In genomic region chr16:11677451-11677951, GRCh38 we compare ENCODE assay signal across 10 cellular contexts. TPM values are rescaled to one million over a fixed set of nuclear protein-coding genes. Genes with fewer than 3 reads are reported as not detected.
A peak's percentile ranks its signal among the peaks of the same experiment; 100 is the strongest.
DNase-seq lines count a peak whose midpoint lies in the region; ATAC-seq, FAIRE-seq and TF ChIP-seq lines count a peak whose summit lies in the region.
"Had no signal": no experiment of that assay in that cellular context is flagged by ENCODE, and none has a peak within 500 bp of the region (broad histone marks: within the 10 kb centered on the region; RNA-seq: fewer than 3 reads in every experiment).

No MANE protein-coding gene starts in this region.

- no peak for TF ChIP-seq RAD21 in K562 (CRISPR knock-in tag; conservative IDR thresholded peaks at IDR 0.05 in 1 of 2, IDR thresholded peaks at IDR 0.05 in 1 of 2)

- H3K9ac ChIP-seq in K562 (ENCODE audit: insufficient read depth in 1 of 2, low read depth in 2 of 2, low read length in 2 of 2), result no peak overlapping the region

- no peak overlapping the region for H2AFZ ChIP-seq in K562 (ENCODE audit: low read depth, low read length)

- no peaks in the 10 kb centered on the region for H3K9me3 Mint-ChIP-seq in activated naive CD8-positive, alpha-beta T cell (ENCODE audit: low read depth)
- no peaks in the 10 kb centered on the region for H3K9me3 Mint-ChIP-seq in activated naive CD8-positive, alpha-beta T cell treated with anti-CD3 and anti-CD28 coated beads, Interleukin-2, amount 50 U/mL, for 24 hours
- no peaks in the 10 kb centered on the region for H3K9me3 Mint-ChIP-seq in memory B cell

- H3K4me3 Mint-ChIP-seq in activated naive CD8-positive, alpha-beta T cell, result no peak overlapping the region
- no peak overlapping the region for H3K4me3 Mint-ChIP-seq in activated naive CD8-positive, alpha-beta T cell treated with anti-CD3 and anti-CD28 coated beads, Interleukin-2, amount 50 U/mL, for 24 hours
- peak overlapping the region; percentile 81 for H3K4me3 Mint-ChIP-seq in memory B cell

- H3K79me2 ChIP-seq in K562 (ENCODE audit: control insufficient read depth, insufficient read depth, low read length), result no peaks in the 10 kb centered on the region

- H3K27me3 ChIP-seq in K562 (ENCODE audit: control insufficient read depth in 2 of 2, insufficient read depth in 2 of 2, low read length in 2 of 2), result no peaks in the 10 kb centered on the region
- H3K27me3 ChIP-seq in upper lobe of right lung, result no peaks in the 10 kb centered on the region

- peaks cover 53% of the 10 kb centered on the region; the same call in 2 of the 3 replicates for H3K36me3 ChIP-seq in K562 (ENCODE audit: control insufficient read depth, insufficient read depth, low read length)
- H3K36me3 ChIP-seq in upper lobe of right lung, result peaks cover 64% of the 10 kb centered on the region

- TF ChIP-seq CTCF in K562 (IDR thresholded peaks at IDR 0.05 in 2 of 3, conservative IDR thresholded peaks at IDR 0.05 in 1 of 3; ENCODE audit: insufficient read depth in 2 of 3, low read depth in 1 of 3, low read length in 3 of 3), result no peak
- no peak for TF ChIP-seq CTCF in upper lobe of right lung (IDR thresholded peaks at IDR 0.05)

- no peak for FAIRE-seq in K562 (lab: Jason Lieb, UNC)

- peaks cover 9% of the 10 kb centered on the region for H4K20me1 ChIP-seq in K562 (replicated peaks; ENCODE audit: control insufficient read depth, insufficient read depth, low read length)

- 70% methylated on average over 9 of the region's 9 CpGs for WGBS in K562 (ENCODE audit: insufficient coverage, low coverage, missing lambda C conversion rate)

- intact Hi-C loops in K562 (cut with micrococcal nuclease), result loop anchor here (10.0 kb wide), 1 partner anchor 137 kb away; no protein-coding TSS in a partner anchor
- intact Hi-C loops in upper lobe of right lung (cut with DNase I), result no loop called here

- no peak for ATAC-seq in activated naive CD8-positive, alpha-beta T cell treated with anti-CD3 and anti-CD28 coated beads, Interleukin-2, amount 50 U/mL, for 24 hours
- no peak for ATAC-seq in K562
- ATAC-seq in memory B cell (ENCODE audit: low read depth), result no peak
- no peak for ATAC-seq in upper lobe of right lung
- ATAC-seq: right cardiac atrium had no signal

- no peak for TF ChIP-seq POLR2A in K562 (conservative IDR thresholded peaks at IDR 0.05)

- H3K36me3 Mint-ChIP-seq in activated naive CD8-positive, alpha-beta T cell, result no peaks in the 10 kb centered on the region
- peaks cover 18% of the 10 kb centered on the region for H3K36me3 Mint-ChIP-seq in activated naive CD8-positive, alpha-beta T cell treated with anti-CD3 and anti-CD28 coated beads, Interleukin-2, amount 50 U/mL, for 24 hours (ENCODE audit: low read depth)
- peaks cover 12% of the 10 kb centered on the region for H3K36me3 Mint-ChIP-seq in memory B cell

- DNase-seq in activated naive CD8-positive, alpha-beta T cell treated with anti-CD3 and anti-CD28 coated beads, Interleukin-2, amount 50 U/mL, for 24 hours, result no peak
- DNase-seq in K562 (ENCODE audit: extremely low read depth in 1 of 4, low spot score in 3 of 4) (no peak), memory B cell (ENCODE audit: low spot score in 2 of 2) (no peak), upper lobe of right lung (peak; percentile 40), NCI-H1694 treated with DMSO at 0.1 percent for 48 hours (lab: John Stamatoyannopoulos, UW) (no peak)
- no peak for DNase-seq in effector CD4-positive, alpha-beta T cell
- no peak for DNase-seq in activated CD4-positive, CD25-positive, alpha-beta regulatory T cell treated with anti-CD3 and anti-CD28 coated beads, Interleukin-2, amount 50 U/mL, for 72 hours
- DNase-seq: NCI-H774 had no signal

- no peak overlapping the region for H3K27ac ChIP-seq in K562 (ENCODE audit: extremely low read depth, low read depth, low read length)
- no peak overlapping the region for H3K27ac ChIP-seq in upper lobe of right lung

- no peak overlapping the region for H3K4me2 ChIP-seq in K562 (ENCODE audit: insufficient read depth, low read length)

- H3K9me3 ChIP-seq in K562 (replicated peaks; ENCODE audit: control insufficient read depth, insufficient read depth, low read depth, low read length), result no peaks in the 10 kb centered on the region
- no peaks in the 10 kb centered on the region for H3K9me3 ChIP-seq in upper lobe of right lung

- TF ChIP-seq EP300 in K562 (IDR thresholded peaks at IDR 0.05; ENCODE audit: low read length), result no peak

- BruUV-seq in K562 (replicated peaks; lab: Mats Ljungman, UMichigan), result no TSS peak

- H3K27ac Mint-ChIP-seq in activated naive CD8-positive, alpha-beta T cell, result peak overlapping the region; percentile 70
- H3K27ac Mint-ChIP-seq in activated naive CD8-positive, alpha-beta T cell treated with anti-CD3 and anti-CD28 coated beads, Interleukin-2, amount 50 U/mL, for 24 hours, result no peak overlapping the region
- peak overlapping the region; percentile 84 for H3K27ac Mint-ChIP-seq in memory B cell

- in situ Hi-C loops in K562 (cut with MboI), result no loop called here

- no peaks in the 10 kb centered on the region for H3K9me1 ChIP-seq in K562 (ENCODE audit: control insufficient read depth, insufficient read depth, low read length)

- CTCF ChIA-PET in K562 (lab: Yijun Ruan, JAX; ENCODE audit: low intra/inter-chr PET ratio), result no interaction called here

- POLR2A ChIA-PET in K562 (lab: Yijun Ruan, JAX), result interaction anchor here (0.6 to 2.6 kb wide), 5 partner anchors 9 to 38 kb away, joined by 3 to 9 read pairs (median 4); partner anchors contain the start of gene SNN

- peaks cover 78% of the 10 kb centered on the region for H3K4me1 Mint-ChIP-seq in activated naive CD8-positive, alpha-beta T cell (ENCODE audit: low read depth)
- peaks cover 71% of the 10 kb centered on the region for H3K4me1 Mint-ChIP-seq in activated naive CD8-positive, alpha-beta T cell treated with anti-CD3 and anti-CD28 coated beads, Interleukin-2, amount 50 U/mL, for 24 hours
- H3K4me1 Mint-ChIP-seq in memory B cell, result peaks cover 79% of the 10 kb centered on the region

- H3K4me1 ChIP-seq in K562 (replicated peaks in 1 of 2; ENCODE audit: control insufficient read depth in 2 of 2, insufficient read depth in 2 of 2, low read length in 2 of 2) (peaks cover 9 to 31% of the 10 kb centered on the region in 2 experiments; a peak in 4 of 5 replicates), upper lobe of right lung (peaks cover 48% of the 10 kb centered on the region)

- no peak overlapping the region for H3K4me3 ChIP-seq in K562
- no peak overlapping the region for H3K4me3 ChIP-seq in upper lobe of right lung

- H3K27me3 Mint-ChIP-seq in activated naive CD8-positive, alpha-beta T cell, result no peaks in the 10 kb centered on the region
- no peaks in the 10 kb centered on the region for H3K27me3 Mint-ChIP-seq in activated naive CD8-positive, alpha-beta T cell treated with anti-CD3 and anti-CD28 coated beads, Interleukin-2, amount 50 U/mL, for 24 hours
- H3K27me3 Mint-ChIP-seq in memory B cell, result no peaks in the 10 kb centered on the region

TF ChIP-seq in K562, 482 proteins besides CTCF, POLR2A, EP300 and RAD21:
- peak; percentile 25; the same call in 1 of the 2 replicates for TF ChIP-seq POLR2AphosphoS5 (IDR thresholded peaks at IDR 0.05; ENCODE audit: control insufficient read depth, insufficient read depth, low read depth, low read length)
- TF ChIP-seq PTTG1 (tag; IDR thresholded peaks at IDR 0.05; ENCODE audit: low read depth), result no peak

RNA-seq across cellular contexts. Expression of gene SNN, which starts 9.2 kb away (rescaled TPM):
- 0.81 and 2.2 TPM in 2 replicates for total RNA-seq in K562 (2011; cell fraction: chromatin; rRNA removed; ENCODE audit: low replicate concordance)
- total RNA-seq in K562 (2011; cell fraction: nucleolus; rRNA removed), result 1.7 and 2.0 TPM in 2 replicates
- 1.8 and 2.4 TPM in 2 replicates for total RNA-seq in K562 (2011; cell fraction: nucleoplasm; rRNA removed)
- total RNA-seq in K562 (2014; rRNA removed) (1.4 and 2.4 TPM in 2 replicates), K562 (2014; rRNA removed; fragmentation: Illumina TruSeq; extraction: Trizol) (1.5 and 1.6 TPM in 2 replicates), K562 (2015; rRNA removed; fragmentation: Illumina TruSeq; extraction: Trizol) (2.8 and 3.0 TPM in 2 replicates), K562 (2021) (2.0 and 2.9 TPM in 2 replicates), upper lobe of right lung (31.1 TPM)
- polyA plus RNA-seq in K562 (2011; rRNA removed) (2.2 and 2.3 TPM in 2 replicates), K562 (2014; fragmentation: Illumina TruSeq; extraction: Trizol) (1.9 and 2.6 TPM in 2 replicates), K562 (2014; fragmentation: Nextera tagmentation; extraction: Ambion mirVana) (under 1 TPM; 0.07 to 0.22 TPM), K562 (2014; rRNA removed) (1.9 and 2.5 TPM in 2 replicates)
- 2.3 and 2.9 TPM in 2 replicates for polyA plus RNA-seq in K562 (2011; cell fraction: cytosol; rRNA removed)
- 1.2 and 2.1 TPM in 2 replicates for polyA plus RNA-seq in K562 (2011; cell fraction: nucleus; rRNA removed)
- 3.0 and 3.7 TPM in 2 replicates for polyA plus RNA-seq in K562 (2012)
- polyA minus RNA-seq in K562 (2011; rRNA and poly(A)+ RNA removed), result 1.4 TPM in 2 replicates
- 0.67 and 1.7 TPM in 2 replicates for polyA minus RNA-seq in K562 (2011; cell fraction: cytosol; rRNA and poly(A)+ RNA removed)
- 0.94 and 2.0 TPM in 2 replicates for polyA minus RNA-seq in K562 (2011; cell fraction: nucleus; rRNA and poly(A)+ RNA removed)
